Comparison of ENCODE assay signal across 9 cellular contexts in genomic region chr5:151086192-151086869, GRCh38. TPM values are rescaled to one million over a fixed set of nuclear protein-coding genes. Genes with fewer than 3 reads are reported as not detected.
A peak's percentile ranks its signal among the peaks of the same experiment; 100 is the strongest.
DNase-seq lines count a peak whose midpoint lies in the region; ATAC-seq and TF ChIP-seq lines count a peak whose summit lies in the region.
"Had no signal": no experiment of that assay in that cellular context is flagged by ENCODE, and none has a peak within 500 bp of the region (broad histone marks: within the 10 kb centered on the region; RNA-seq: fewer than 3 reads in every experiment).

No MANE protein-coding gene starts in this region.

- H3K9ac ChIP-seq in skeletal muscle satellite cell (ENCODE audit: low read depth, low read length), result peak overlapping the region; percentile 64

- peaks cover 36% of the 10 kb centered on the region for H3K4me1 ChIP-seq in RWPE2 (ENCODE audit: insufficient read depth, poor library complexity, severe bottlenecking)
- peaks cover 59% of the 10 kb centered on the region for H3K4me1 ChIP-seq in skeletal muscle satellite cell (ENCODE audit: control insufficient read depth, insufficient read depth, low read length)

- H3K36me3 ChIP-seq in RWPE2 (ENCODE audit: low read depth) (no peaks in the 10 kb centered on the region), skeletal muscle satellite cell (ENCODE audit: insufficient read depth, low read length) (no peaks in the 10 kb centered on the region)

- no peak for DNase-seq in GM12864 (ENCODE audit: low read depth)
- DNase-seq in RWPE2 (ENCODE audit: low spot score), result no peak
- no peak for DNase-seq in epithelial cell of prostate (ENCODE audit: low read depth, low spot score)
- no peak for DNase-seq in C1 segment of cervical spinal cord (lab: John Stamatoyannopoulos, UW)
- DNase-seq in activated gamma-delta T cell (lab: John Stamatoyannopoulos, UW), result no peak
- no peak for DNase-seq in AG08395 (ENCODE audit: low spot score)

- H3K4me2 ChIP-seq in skeletal muscle satellite cell (ENCODE audit: low read length), result peak overlapping the region; percentile 70

- peak overlapping the region; percentile 83 for H3K4me3 ChIP-seq in GM12864 (ENCODE audit: low read depth, low read length)
- no peak overlapping the region for H3K4me3 ChIP-seq in RWPE2 (ENCODE audit: severe bottlenecking)
- H3K4me3 ChIP-seq in skeletal muscle satellite cell (ENCODE audit: low read length), result peak overlapping the region; percentile 47

- H3K9me3 ChIP-seq in RWPE2 (ENCODE audit: severe bottlenecking) (no peaks in the 10 kb centered on the region), skeletal muscle satellite cell (replicated peaks; ENCODE audit: low read length) (no peaks in the 10 kb centered on the region)

- H3K27me3 ChIP-seq in RWPE2 (ENCODE audit: insufficient read depth, poor library complexity, severe bottlenecking), result no peaks in the 10 kb centered on the region
- no peaks in the 10 kb centered on the region for H3K27me3 ChIP-seq in skeletal muscle satellite cell (ENCODE audit: control insufficient read depth, insufficient read depth, low read length)

- no peak for ATAC-seq in RWPE2 (ENCODE audit: low read depth)
- ATAC-seq in GM19467 (IDR thresholded peaks at IDR 0.05; ENCODE audit: unreplicated experiment), result no peak
- ATAC-seq: HCT116 had no signal

- no peak for TF ChIP-seq CTCF in GM12864 (IDR thresholded peaks at IDR 0.05; ENCODE audit: low read depth, low read length, missing control alignments)
- TF ChIP-seq CTCF in RWPE2 (IDR thresholded peaks at IDR 0.05; ENCODE audit: poor library complexity, severe bottlenecking), result no peak

- H3K27ac ChIP-seq in RWPE2 (ENCODE audit: poor library complexity, severe bottlenecking) (peak overlapping the region; percentile 84), epithelial cell of prostate (peak overlapping the region; percentile 95)

RNA-seq across cellular contexts. Expression of gene TNIP1, which starts 5.5 kb away (rescaled TPM):
- 61.3 and 64.7 TPM in 2 replicates for total RNA-seq in skeletal muscle satellite cell (2012; rRNA removed)
